ENCODE assay signal across 19 cellular contexts in the genomic region with DNA sequence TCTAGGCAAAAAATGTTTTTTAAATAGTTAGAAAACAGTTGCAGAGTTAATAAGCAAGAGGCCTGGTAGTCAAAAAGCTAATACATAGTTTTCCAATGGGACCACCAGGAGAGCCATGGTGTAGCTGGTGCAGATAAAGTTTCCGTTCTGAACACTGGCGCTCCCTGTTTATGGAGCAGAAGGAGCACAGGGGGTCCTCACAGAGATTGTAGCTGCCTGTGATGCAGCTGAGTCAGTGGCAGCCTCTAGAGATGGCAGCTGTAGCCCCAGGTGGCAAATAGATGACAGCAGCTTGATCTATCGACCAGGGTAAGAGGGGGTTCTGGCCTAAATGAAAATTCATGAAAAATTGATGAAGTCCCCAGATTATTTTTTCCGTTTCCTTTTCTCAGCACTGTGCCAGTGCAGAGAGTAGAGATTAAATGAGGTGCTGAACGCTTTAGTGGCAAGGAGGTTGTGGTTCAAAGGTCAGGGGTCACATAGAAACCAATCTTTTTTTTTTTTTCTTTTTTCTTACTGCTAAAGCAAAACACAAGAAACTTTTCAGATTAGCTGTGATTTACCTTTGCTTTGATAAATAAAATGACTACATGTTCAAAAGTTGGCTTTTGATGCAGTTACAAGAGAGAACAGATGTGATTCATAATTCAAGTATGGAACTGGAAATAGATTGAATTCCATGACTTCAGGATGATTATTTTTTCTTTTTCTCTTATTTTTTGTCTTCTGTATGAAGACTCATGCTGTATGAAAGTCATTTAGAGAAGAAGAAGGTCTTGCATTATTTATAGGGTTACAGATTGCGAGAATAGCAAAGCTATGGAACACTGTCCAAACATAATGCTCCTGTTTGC.
DNase-seq lines count a peak whose midpoint lies in the region; ATAC-seq, FAIRE-seq and TF ChIP-seq lines count a peak whose summit lies in the region.
"Had no signal": no experiment of that assay in that cellular context is flagged by ENCODE, and none has a peak within 500 bp of the region (broad histone marks: within the 10 kb centered on the region; RNA-seq: fewer than 3 reads in every experiment).

No MANE protein-coding gene starts in this region.

- H3F3A ChIP-seq in GM23248 (ENCODE audit: insufficient read depth): no peaks in the 10 kb centered on the region

- POLR2A ChIA-PET in K562 (lab: Yijun Ruan, JAX): no interaction called here
- POLR2A ChIA-PET in HepG2 (lab: Yijun Ruan, JAX): no interaction called here

- no peak for TF ChIP-seq CTCF in K562 (IDR thresholded peaks at IDR 0.05 in 2 of 3, conservative IDR thresholded peaks at IDR 0.05 in 1 of 3; ENCODE audit: insufficient read depth in 2 of 3, low read depth in 1 of 3, low read length in 3 of 3)
- TF ChIP-seq CTCF in HepG2 (CRISPR knock-in tag; IDR thresholded peaks at IDR 0.05): no peak

- CTCF ChIA-PET in K562 (lab: Yijun Ruan, JAX; ENCODE audit: low intra/inter-chr PET ratio) (no interaction called here), HepG2 (lab: Yijun Ruan, JAX; ENCODE audit: low intra/inter-chr PET ratio, low total read pairs) (no interaction called here)

- TF ChIP-seq RAD21 in K562 (CRISPR knock-in tag; conservative IDR thresholded peaks at IDR 0.05 in 1 of 2, IDR thresholded peaks at IDR 0.05 in 1 of 2): no peak
- no peak for TF ChIP-seq RAD21 in HepG2 (CRISPR knock-in tag; IDR thresholded peaks at IDR 0.05)

- H3K9me3 ChIP-seq in GM23248 (ENCODE audit: low read depth) (no peaks in the 10 kb centered on the region), K562 (replicated peaks; ENCODE audit: control insufficient read depth, insufficient read depth, low read depth, low read length) (peaks cover under 1% of the 10 kb centered on the region; the same call in 1 of the 2 replicates), HepG2 (ENCODE audit: low read length) (no peaks in the 10 kb centered on the region)
- H3K9me3 ChIP-seq: spleen, thoracic aorta had no signal

- H3K4me1 ChIP-seq in GM23248 (ENCODE audit: insufficient read depth) (no peaks in the 10 kb centered on the region), K562 (replicated peaks in 1 of 2; ENCODE audit: control insufficient read depth in 2 of 2, insufficient read depth in 2 of 2, low read length in 2 of 2) (no peaks in the 10 kb centered on the region; a peak in 1 of 5 replicates), HepG2 (ENCODE audit: insufficient read depth, low read length) (no peaks in the 10 kb centered on the region)
- H3K4me1 ChIP-seq: spleen had no signal

- H3K27ac ChIP-seq in GM23248 (no peak overlapping the region), K562 (ENCODE audit: extremely low read depth, low read depth, low read length) (no peak overlapping the region), HepG2 (ENCODE audit: extremely low read length, insufficient read depth, low read length) (no peak overlapping the region)
- H3K27ac ChIP-seq: spleen, thoracic aorta had no signal

- FAIRE-seq in K562 (lab: Jason Lieb, UNC) (no peak), HepG2 (lab: Jason Lieb, UNC) (no peak)
- FAIRE-seq: D721Med, GM12892 had no signal

- ATAC-seq in K562 (no peak), HG03159 (IDR thresholded peaks at IDR 0.05; ENCODE audit: unreplicated experiment) (no peak), HepG2 (no peak)

- H3K36me3 ChIP-seq in GM23248 (ENCODE audit: low read depth): no peaks in the 10 kb centered on the region
- H3K36me3 ChIP-seq in K562 (ENCODE audit: control insufficient read depth, insufficient read depth, low read length): no peaks in the 10 kb centered on the region
- no peaks in the 10 kb centered on the region for H3K36me3 ChIP-seq in HepG2 (replicated peaks in 1 of 2; ENCODE audit: control insufficient read depth in 1 of 2, insufficient read depth in 2 of 2, low read length in 2 of 2)
- H3K36me3 ChIP-seq: spleen, thoracic aorta had no signal

- no peaks in the 10 kb centered on the region for H3K79me2 ChIP-seq in GM23248 (ENCODE audit: insufficient read depth)
- H3K79me2 ChIP-seq in K562 (ENCODE audit: control insufficient read depth, insufficient read depth, low read length): no peaks in the 10 kb centered on the region
- no peaks in the 10 kb centered on the region for H3K79me2 ChIP-seq in HepG2 (ENCODE audit: insufficient read depth, low read length)

- H2AFZ ChIP-seq in GM23248 (no peak overlapping the region), K562 (ENCODE audit: low read depth, low read length) (no peak overlapping the region), HepG2 (ENCODE audit: low read length) (no peak overlapping the region)

- no peak for TF ChIP-seq POLR2A in K562 (conservative IDR thresholded peaks at IDR 0.05)
- no peak for TF ChIP-seq POLR2A in HepG2 (IDR thresholded peaks at IDR 0.05; ENCODE audit: insufficient read depth in 1 of 2, low read depth in 2 of 2, low read length in 2 of 2)

- H4K20me1 ChIP-seq in GM23248 (ENCODE audit: insufficient read depth) (no peaks in the 10 kb centered on the region), K562 (replicated peaks; ENCODE audit: control insufficient read depth, insufficient read depth, low read length) (no peaks in the 10 kb centered on the region), HepG2 (ENCODE audit: insufficient read depth, low read length) (no peaks in the 10 kb centered on the region)

- TF ChIP-seq EP300 in K562 (IDR thresholded peaks at IDR 0.05; ENCODE audit: low read length) (no peak), HepG2 (IDR thresholded peaks at IDR 0.05; ENCODE audit: low read depth in 2 of 2, low read length in 2 of 2) (no peak), HepG2 (CRISPR knock-in tag; IDR thresholded peaks at IDR 0.05; ENCODE audit: borderline replicate concordance) (no peak)

- no peak overlapping the region for H3K9ac ChIP-seq in GM23248
- no peak overlapping the region for H3K9ac ChIP-seq in K562 (ENCODE audit: insufficient read depth in 1 of 2, low read depth in 2 of 2, low read length in 2 of 2)
- H3K9ac ChIP-seq in HepG2 (ENCODE audit: insufficient read depth, low read depth, low read length): no peak overlapping the region

- 76 to 78% methylated on average over 6 of the region's 6 CpGs for WGBS in GM23248 (ENCODE audit: low coverage in 1 of 2, low lambda C conversion rate in 2 of 2, missing lambda C conversion rate in 2 of 2), 2 experiments
- 58% methylated on average over 4 of the region's 6 CpGs for WGBS in K562 (ENCODE audit: insufficient coverage, low coverage, missing lambda C conversion rate)
- WGBS in HepG2 (ENCODE audit: low lambda C conversion rate): 40% methylated on average over 6 of the region's 6 CpGs

- H3K4me2 ChIP-seq in GM23248 (ENCODE audit: unreplicated experiment) (no peak overlapping the region), K562 (ENCODE audit: insufficient read depth, low read length) (no peak overlapping the region), HepG2 (ENCODE audit: low read depth, low read length) (no peak overlapping the region)

- BruUV-seq in K562 (replicated peaks; lab: Mats Ljungman, UMichigan) (no TSS peak), HepG2 (replicated peaks; lab: Mats Ljungman, UMichigan) (no TSS peak)

- H3K27me3 ChIP-seq in GM23248 (replicated peaks; ENCODE audit: insufficient read depth): no peaks in the 10 kb centered on the region
- H3K27me3 ChIP-seq in K562 (ENCODE audit: control insufficient read depth in 2 of 2, insufficient read depth in 2 of 2, low read length in 2 of 2): no peaks in the 10 kb centered on the region
- H3K27me3 ChIP-seq in HepG2 (ENCODE audit: control insufficient read depth in 1 of 2, insufficient read depth in 2 of 2, low read length in 2 of 2): no peaks in the 10 kb centered on the region
- H3K27me3 ChIP-seq: spleen had no signal

- in situ Hi-C loops in GM23248 (cut with MboI): no loop called here
- in situ Hi-C loops in K562 (cut with MboI): no loop called here
- in situ Hi-C loops in HepG2 (cut with HindIII; ENCODE audit: extremely low pct_ligation_motif_present, low pct_unique_long_range_greater_than_20kb): no loop called here

- peak; percentile 15 for DNase-seq in GM23248
- DNase-seq in NCI-H2171 treated with DMSO at 0.1 percent for 48 hours (lab: John Stamatoyannopoulos, UW): peak; percentile 79
- no peak for DNase-seq in K562 (ENCODE audit: extremely low read depth in 1 of 4, low spot score in 3 of 4)
- DNase-seq in left kidney (ENCODE audit: low read depth, low spot score): peak; percentile 16
- no peak for DNase-seq in NCI-H2081 treated with DMSO at 0.1 percent for 48 hours (lab: John Stamatoyannopoulos, UW)
- DNase-seq in HepG2 (ENCODE audit: low spot score): no peak
- no peak for DNase-seq in hepatic stellate cell (ENCODE audit: low spot score)
- DNase-seq: activated B cell treated with CpG ODN at 0.5 μM for 24 hours, foreskin melanocyte, GF-D8, KBM-7, MV-4-11, posterior cingulate gyrus, Right ventricle myocardium superior, spleen had no signal

- no peak overlapping the region for H3K4me3 ChIP-seq in GM23248
- H3K4me3 ChIP-seq in K562: no peak overlapping the region
- no peak overlapping the region for H3K4me3 ChIP-seq in HepG2 (replicated peaks in 1 of 3; ENCODE audit: insufficient read depth in 1 of 3, low read depth in 2 of 3, low read length in 3 of 3)
- H3K4me3 ChIP-seq: spleen, thoracic aorta had no signal

- intact Hi-C loops in K562 (cut with micrococcal nuclease): no loop called here
- intact Hi-C loops in HepG2 (cut with micrococcal nuclease; ENCODE audit: unreplicated experiment): no loop called here

- H3K9me1 ChIP-seq in K562 (ENCODE audit: control insufficient read depth, insufficient read depth, low read length): no peaks in the 10 kb centered on the region

- H3K9me2 ChIP-seq in GM23248 (ENCODE audit: insufficient read depth): no peaks in the 10 kb centered on the region

TF ChIP-seq in K562, 482 proteins besides CTCF, POLR2A, EP300 and RAD21:
- TF ChIP-seq NR2C2 (CRISPR knock-in tag; IDR thresholded peaks at IDR 0.05): no peak
- TF ChIP-seq NR2C2 (tag; IDR thresholded peaks at IDR 0.05): peak; percentile 19; the same call in 1 of the 2 replicates
- no peak for TF ChIP-seq NFRKB (IDR thresholded peaks at IDR 0.05; ENCODE audit: low read depth)
- TF ChIP-seq NR2C1 (IDR thresholded peaks at IDR 0.05): peak; percentile 81
- TF ChIP-seq NR2C1 (tag; IDR thresholded peaks at IDR 0.05): peak; percentile 63; the same call in 1 of the 2 replicates

TF ChIP-seq in HepG2, 621 proteins besides CTCF, POLR2A, EP300 and RAD21 (continues in another document):
- TF ChIP-seq ZNF614 (CRISPR knock-in tag; IDR thresholded peaks at IDR 0.05; ENCODE audit: borderline replicate concordance) (no peak), ZNF747 (CRISPR knock-in tag; IDR thresholded peaks at IDR 0.05; ENCODE audit: borderline replicate concordance) (no peak), ISX (CRISPR knock-in tag; conservative IDR thresholded peaks at IDR 0.05) (no peak), NCOA5 (CRISPR knock-in tag; IDR thresholded peaks at IDR 0.05) (no peak)

Comparison
In these comparisons a context has a peak if more than half of its experiments do, and no peak if none do; other contexts are left out.
1. DNase-seq: peak in GM23248 (single experiment), NCI-H2171 treated with DMSO at 0.1 percent for 48 hours (single experiment) and left kidney (single experiment); none in K562 (0 of 4), NCI-H2081 treated with DMSO at 0.1 percent for 48 hours (single experiment), HepG2 (single experiment) and hepatic stellate cell (single experiment).